Comparison of ENCODE assay signal across 9 cellular contexts in genomic region chr6:156949376-156949775, GRCh38.
DNase-seq lines count a peak whose midpoint lies in the region; ATAC-seq and TF ChIP-seq lines count a peak whose summit lies in the region.
"Had no signal": no experiment of that assay in that cellular context is flagged by ENCODE, and none has a peak within 500 bp of the region (broad histone marks: within the 10 kb centered on the region; RNA-seq: fewer than 3 reads in every experiment).

No MANE protein-coding gene starts in this region.

- H3K9me3 Mint-ChIP-seq in MCF 10A (ENCODE audit: unreplicated experiment) = no peaks in the 10 kb centered on the region

- no TSS peak for BruUV-seq in MCF 10A (replicated peaks; lab: Mats Ljungman, UMichigan)

- POLR2A ChIA-PET in MCF 10A (lab: Yijun Ruan, JAX) = interaction anchor here (0.6 to 3.3 kb wide), 16 partner anchors 10 to 1632 kb away, joined by 3 to 23 read pairs (median 4); partner anchors contain the start of gene ARID1B

- intact Hi-C loops in MCF 10A (cut with micrococcal nuclease) (loop anchor here (1.0 to 2.0 kb wide), 3 partner anchors 169 to 385 kb away; no protein-coding TSS in a partner anchor), breast epithelium (cut with DNase I; ENCODE audit: low total_unique reads) (no loop called here), upper lobe of right lung (cut with DNase I) (no loop called here)

- no peak for TF ChIP-seq POLR2A in breast epithelium (IDR thresholded peaks at IDR 0.05)

- H3K27me3 Mint-ChIP-seq in MCF 10A (ENCODE audit: insufficient read depth, unreplicated experiment) = no peaks in the 10 kb centered on the region

- peak overlapping the region; percentile 30 for H3K4me3 Mint-ChIP-seq in MCF 10A (ENCODE audit: unreplicated experiment)

- no peaks in the 10 kb centered on the region for H3K4me1 ChIP-seq in breast epithelium
- peaks cover 34% of the 10 kb centered on the region for H3K4me1 ChIP-seq in adipocyte (ENCODE audit: control insufficient read depth, insufficient read depth, low read length)
- peaks cover 17% of the 10 kb centered on the region for H3K4me1 ChIP-seq in upper lobe of right lung

- DNase-seq in MCF 10A (ENCODE audit: unreplicated experiment) (peak; percentile 75), breast epithelium (ENCODE audit: low spot score in 2 of 2) (no peak), adipocyte (ENCODE audit: low read depth) (peak; percentile 73), hepatic stellate cell (ENCODE audit: low spot score) (peak; percentile 59), upper lobe of right lung (no peak), NCI-H1694 (lab: John Stamatoyannopoulos, UW) (no peak)
- DNase-seq: MV-4-11 had no signal

- no peak overlapping the region for H3K9ac ChIP-seq in adipocyte (ENCODE audit: low read length)

- H3K27me3 ChIP-seq in breast epithelium (no peaks in the 10 kb centered on the region), adipocyte (replicated peaks; ENCODE audit: control insufficient read depth, insufficient read depth, low read length) (no peaks in the 10 kb centered on the region), upper lobe of right lung (no peaks in the 10 kb centered on the region)

- H3K36me3 Mint-ChIP-seq in MCF 10A (ENCODE audit: insufficient read depth, unreplicated experiment) = peaks cover 13% of the 10 kb centered on the region

- H3K27ac Mint-ChIP-seq in MCF 10A (ENCODE audit: low read depth, unreplicated experiment) = peak overlapping the region; percentile 80

- peak; percentile 78 for ATAC-seq in upper lobe of right lung
- ATAC-seq in HG02610 (IDR thresholded peaks at IDR 0.05; ENCODE audit: unreplicated experiment) = no peak
- ATAC-seq in GM18873 (IDR thresholded peaks at IDR 0.05; ENCODE audit: low FRiP score, unreplicated experiment) = no peak

- TF ChIP-seq CTCF in MCF 10A (IDR thresholded peaks at IDR 0.05; ENCODE audit: unreplicated experiment) = no peak
- TF ChIP-seq CTCF in breast epithelium (IDR thresholded peaks at IDR 0.05) = no peak
- no peak for TF ChIP-seq CTCF in upper lobe of right lung (IDR thresholded peaks at IDR 0.05)

- H3K27ac ChIP-seq in breast epithelium (no peak overlapping the region), upper lobe of right lung (no peak overlapping the region)

- CTCF ChIA-PET in MCF 10A (lab: Yijun Ruan, JAX) = interaction anchor here (0.6 to 1.1 kb wide), 4 partner anchors 72 to 392 kb away, joined by 3 read pairs; no protein-coding TSS in a partner anchor

- H3K36me3 ChIP-seq in breast epithelium (no peaks in the 10 kb centered on the region), adipocyte (ENCODE audit: control insufficient read depth, insufficient read depth, low read length, severe bottlenecking) (no peaks in the 10 kb centered on the region), upper lobe of right lung (no peaks in the 10 kb centered on the region)

- H3K4me3 ChIP-seq in breast epithelium (no peak overlapping the region), adipocyte (ENCODE audit: low read length) (no peak overlapping the region), upper lobe of right lung (no peak overlapping the region)

- no peaks in the 10 kb centered on the region for H3K9me3 ChIP-seq in breast epithelium
- H3K9me3 ChIP-seq in adipocyte (ENCODE audit: control insufficient read depth, low read length) = no peaks in the 10 kb centered on the region
- no peaks in the 10 kb centered on the region for H3K9me3 ChIP-seq in upper lobe of right lung

- peaks cover 31% of the 10 kb centered on the region for H3K4me1 Mint-ChIP-seq in MCF 10A (ENCODE audit: insufficient read depth, unreplicated experiment)

Comparison
In these comparisons a context has a peak if more than half of its experiments do, and no peak if none do; other contexts are left out.
1. DNase-seq: peak in MCF 10A (single experiment), adipocyte (single experiment) and hepatic stellate cell (single experiment); none in breast epithelium (0 of 2), upper lobe of right lung (single experiment) and NCI-H1694 (single experiment).